In genomic region chr14:24136684-24137528, GRCh38 we compare ENCODE assay signal across 8 cellular contexts. TPM values are rescaled to one million over a fixed set of nuclear protein-coding genes. Genes with fewer than 3 reads are reported as not detected.
DNase-seq lines count a peak whose midpoint lies in the region; ATAC-seq and TF ChIP-seq lines count a peak whose summit lies in the region.

No MANE protein-coding gene starts in this region.

- no peaks in the 10 kb centered on the region for H3K36me3 ChIP-seq in smooth muscle cell (ENCODE audit: low read depth)

- H3K27me3 Mint-ChIP-seq in WTC11 (ENCODE audit: low read depth) (no peaks in the 10 kb centered on the region; the same call in 1 of the 2 replicates), glutamatergic neuron (ENCODE audit: unreplicated experiment) (peaks cover 15% of the 10 kb centered on the region)

- H3K27ac ChIP-seq in smooth muscle cell (ENCODE audit: low read depth): no peak overlapping the region

- H3K9me3 ChIP-seq in smooth muscle cell (replicated peaks; ENCODE audit: low read depth): no peaks in the 10 kb centered on the region

- DNase-seq in DMS 273 (lab: John Stamatoyannopoulos, UW; ENCODE audit: unreplicated experiment) (peak; percentile 41), DMS 273 treated with DMSO at 0.1 percent for 48 hours (lab: John Stamatoyannopoulos, UW) (no peak), WTC11 (ENCODE audit: low spot score) (no peak), glutamatergic neuron (no peak), smooth muscle cell (lab: John Stamatoyannopoulos, UW; ENCODE audit: unreplicated experiment) (no peak)

- no peaks in the 10 kb centered on the region for H3F3A ChIP-seq in smooth muscle cell (ENCODE audit: low read depth)

- CTCF ChIA-PET in WTC11 (lab: Charles Lee): interaction anchor here (1.3 to 4.3 kb wide), 8 partner anchors 10 to 295 kb away, joined by 4 to 31 read pairs (median 18); partner anchors contain the start of genes DCAF11, IRF9, MDP1 and NRL

- H3K4me1 Mint-ChIP-seq in WTC11 (peaks cover 31% of the 10 kb centered on the region), glutamatergic neuron (ENCODE audit: low read depth, unreplicated experiment) (peaks cover 23% of the 10 kb centered on the region)

- H3K27ac Mint-ChIP-seq in WTC11 (no peak overlapping the region), glutamatergic neuron (ENCODE audit: unreplicated experiment) (peak overlapping the region; percentile 33)

- peak overlapping the region; percentile 98 for H3K4me3 ChIP-seq in smooth muscle cell

- H3K27me3 ChIP-seq in smooth muscle cell (ENCODE audit: low read depth): no peaks in the 10 kb centered on the region

- 57% methylated on average over 13 of the region's 13 CpGs for WGBS in smooth muscle cell (ENCODE audit: low lambda C conversion rate)

- POLR2A ChIA-PET in WTC11 (lab: Charles Lee): interaction anchor here (0.5 to 1.8 kb wide), 7 partner anchors 9 to 59 kb away, joined by 3 to 15 read pairs (median 5); partner anchors contain the start of genes DCAF11, NRL, PCK2 and TM9SF1

- peaks cover 8% of the 10 kb centered on the region for H4K20me1 ChIP-seq in smooth muscle cell (ENCODE audit: low read depth)

- H3K9ac ChIP-seq in smooth muscle cell (ENCODE audit: low read depth): peak overlapping the region; percentile 86

- peaks cover 19% of the 10 kb centered on the region for H3K79me2 ChIP-seq in smooth muscle cell (ENCODE audit: low read depth)

- H3K4me2 ChIP-seq in smooth muscle cell: peak overlapping the region; percentile 93

- ATAC-seq in WTC11 (no peak), GM21717 (IDR thresholded peaks at IDR 0.05; ENCODE audit: unreplicated experiment) (no peak), HG03045 (IDR thresholded peaks at IDR 0.05; ENCODE audit: unreplicated experiment) (no peak), GM19467 (IDR thresholded peaks at IDR 0.05; ENCODE audit: unreplicated experiment) (no peak)

- H3K36me3 Mint-ChIP-seq in WTC11: peaks cover 26% of the 10 kb centered on the region
- H3K36me3 Mint-ChIP-seq in glutamatergic neuron (ENCODE audit: unreplicated experiment): no peaks in the 10 kb centered on the region

- H3K9me3 Mint-ChIP-seq in WTC11: no peaks in the 10 kb centered on the region
- H3K9me3 Mint-ChIP-seq in glutamatergic neuron (ENCODE audit: unreplicated experiment): peaks cover 12% of the 10 kb centered on the region

- H3K4me1 ChIP-seq in smooth muscle cell (ENCODE audit: low read depth): peaks cover 18% of the 10 kb centered on the region

- H3K4me3 Mint-ChIP-seq in WTC11 (peak overlapping the region; percentile 80), glutamatergic neuron (ENCODE audit: unreplicated experiment) (peak overlapping the region; percentile 79)

- no peak overlapping the region for H2AFZ ChIP-seq in smooth muscle cell (ENCODE audit: low read depth)

- no peak for TF ChIP-seq CTCF in WTC11 (IDR thresholded peaks at IDR 0.05)
- TF ChIP-seq CTCF in glutamatergic neuron (IDR thresholded peaks at IDR 0.05; ENCODE audit: partially characterized antibody, unreplicated experiment): no peak
- TF ChIP-seq CTCF in smooth muscle cell (IDR thresholded peaks at IDR 0.05; ENCODE audit: borderline replicate concordance, insufficient read depth, poor library complexity, severe bottlenecking): no peak

TF ChIP-seq in WTC11, 78 proteins besides CTCF, POLR2A, EP300 and RAD21:
- TF ChIP-seq ARID4B (CRISPR knock-in tag; IDR thresholded peaks at IDR 0.05; ENCODE audit: borderline replicate concordance) (0 out of 2 replicates have a peak, but pooled peaks have one; percentile 21), IRF1 (CRISPR knock-in tag; IDR thresholded peaks at IDR 0.05) (no peak), ZNF416 (CRISPR knock-in tag; IDR thresholded peaks at IDR 0.05) (no peak)

RNA-seq across cellular contexts. Expression of gene PSME1, which starts 0.9 kb away (rescaled TPM):
- 76.8 to 99.1 TPM (median 98.8 TPM) in 3 replicates for total RNA-seq in WTC11 (2021)
- total RNA-seq in glutamatergic neuron (ENCODE audit: unreplicated experiment): 35.7 TPM
- total RNA-seq in smooth muscle cell: 41.4 and 49.4 TPM in 2 replicates
- polyA plus RNA-seq in smooth muscle cell: 94.1 and 114 TPM in 2 replicates

RNA-seq across cellular contexts. Expression of gene EMC9, which starts 4.5 kb away (rescaled TPM):
- total RNA-seq in WTC11 (2021) (41.3 to 47.9 TPM (median 44.4 TPM) in 3 replicates), glutamatergic neuron (ENCODE audit: unreplicated experiment) (18.1 TPM), smooth muscle cell (6.3 and 13.0 TPM in 2 replicates)
- 11.9 and 16.9 TPM in 2 replicates for polyA plus RNA-seq in smooth muscle cell

RNA-seq across cellular contexts. Expression of gene FITM1, which starts 6.4 kb away (rescaled TPM):
- total RNA-seq in WTC11 (2021) (0.25 to 0.39 TPM in 2 of 3 replicates, not detected in the other), glutamatergic neuron (ENCODE audit: unreplicated experiment) (0.66 TPM), smooth muscle cell (2.7 TPM in 1 of 2 replicates, not detected in the other)
- polyA plus RNA-seq in smooth muscle cell: 0.31 and 1.1 TPM in 2 replicates

RNA-seq across cellular contexts. Expression of gene PSME2, which starts 9.5 kb away (rescaled TPM):
- total RNA-seq in WTC11 (2021) (103 to 112 TPM (median 103 TPM) in 3 replicates), glutamatergic neuron (ENCODE audit: unreplicated experiment) (58.9 TPM), smooth muscle cell (40.7 and 53.2 TPM in 2 replicates)
- polyA plus RNA-seq in smooth muscle cell: 164 and 166 TPM in 2 replicates

RNA-seq across cellular contexts. Expression of gene RNF31, which starts 10.4 kb away (rescaled TPM):
- total RNA-seq in WTC11 (2021): 63.0 to 86.2 TPM (median 68.4 TPM) in 3 replicates
- 88.2 TPM for total RNA-seq in glutamatergic neuron (ENCODE audit: unreplicated experiment)
- 39.3 and 74.8 TPM in 2 replicates for total RNA-seq in smooth muscle cell
- 23.3 and 25.4 TPM in 2 replicates for polyA plus RNA-seq in smooth muscle cell
